Comparison of ENCODE assay signal across 8 cellular contexts in the genomic region with DNA sequence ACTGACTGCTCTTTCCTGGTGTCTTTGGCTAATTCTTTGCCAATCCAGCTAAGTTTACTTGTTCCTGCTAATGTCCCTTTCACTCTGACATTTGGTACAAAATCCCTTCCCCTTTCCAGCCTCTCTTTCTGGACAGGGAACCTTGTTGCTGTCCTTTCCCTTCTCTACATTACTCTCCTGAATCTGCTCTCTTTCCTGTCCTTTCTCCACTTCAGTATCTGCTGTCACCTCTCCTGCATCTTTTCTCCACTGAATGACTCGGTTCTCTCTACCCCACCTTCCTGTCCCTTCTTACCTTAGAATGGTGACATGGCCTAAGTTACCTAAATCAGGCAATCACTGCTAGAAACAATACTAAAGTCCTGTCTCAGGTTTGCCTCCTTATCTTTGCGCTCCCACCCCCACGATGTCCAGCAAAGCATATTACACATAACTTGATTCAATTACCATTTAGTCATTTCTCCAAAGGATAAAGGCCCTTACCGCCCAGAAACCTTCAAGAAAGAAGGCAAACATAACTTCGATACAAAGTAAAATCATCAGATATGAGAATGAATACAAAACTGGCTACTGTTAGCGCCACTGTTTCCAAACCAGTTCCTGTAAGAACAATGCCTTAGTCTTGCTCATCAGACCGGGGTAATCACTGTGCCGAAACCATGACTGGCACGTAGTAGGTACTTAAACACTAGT. TPM values are rescaled to one million over a fixed set of nuclear protein-coding genes. Genes with fewer than 3 reads are reported as not detected.
DNase-seq lines count a peak whose midpoint lies in the region; ATAC-seq and TF ChIP-seq lines count a peak whose summit lies in the region.

No MANE protein-coding gene starts in this region.

- H3K9me3 ChIP-seq in A673 (ENCODE audit: low read depth, low read length, poor library complexity, severe bottlenecking): no peaks in the 10 kb centered on the region
- H3K9me3 ChIP-seq in mononuclear cell (ENCODE audit: low read depth, low read length): no peaks in the 10 kb centered on the region

- CTCF ChIA-PET in A673 (lab: Charles Lee): no interaction called here

- H3K4me1 ChIP-seq in A673 (ENCODE audit: insufficient read depth, low read length, poor library complexity, severe bottlenecking) (peaks cover 5% of the 10 kb centered on the region), mononuclear cell (ENCODE audit: insufficient read depth, low read length) (peaks cover 33% of the 10 kb centered on the region)

- no peak for ATAC-seq in GM18868 (IDR thresholded peaks at IDR 0.05; ENCODE audit: unreplicated experiment)

- in situ Hi-C loops in brain microvascular endothelial cell (cut with HindIII; ENCODE audit: low pct_ligation_motif_present, low sequenced_read_pairs) (no loop called here), ACHN (cut with HindIII; ENCODE audit: low pct_ligation_motif_present, low pct_unique_long_range_greater_than_20kb, low sequenced_read_pairs) (no loop called here)

- TSS peak; percentile 66 for BruUV-seq in A673 (replicated peaks; lab: Mats Ljungman, UMichigan)

- no peaks in the 10 kb centered on the region for H3K27me3 ChIP-seq in A673 (replicated peaks; ENCODE audit: insufficient read depth, low read depth, low read length, poor library complexity)
- H3K27me3 ChIP-seq in HL-60 (ENCODE audit: insufficient read depth, poor library complexity, severe bottlenecking): no peaks in the 10 kb centered on the region
- no peaks in the 10 kb centered on the region for H3K27me3 ChIP-seq in brain microvascular endothelial cell (replicated peaks)
- no peaks in the 10 kb centered on the region for H3K27me3 ChIP-seq in mononuclear cell (ENCODE audit: insufficient read depth, low read length)

- intact Hi-C loops in A673 (cut with micrococcal nuclease; ENCODE audit: unreplicated experiment): no loop called here

- peak overlapping the region; percentile 81 for H3K27ac ChIP-seq in A673 (ENCODE audit: low read depth, low read length, poor library complexity, severe bottlenecking)
- H3K27ac ChIP-seq in HL-60 (replicated peaks): peak overlapping the region; percentile 91
- peak overlapping the region; percentile 72 for H3K27ac ChIP-seq in brain microvascular endothelial cell

- no peaks in the 10 kb centered on the region for H3K36me3 ChIP-seq in A673 (ENCODE audit: insufficient read depth, low read length, poor library complexity, severe bottlenecking)
- H3K36me3 ChIP-seq in brain microvascular endothelial cell (replicated peaks): no peaks in the 10 kb centered on the region

- DNase-seq in A673 (ENCODE audit: low spot score): no peak
- no peak for DNase-seq in HL-60 (ENCODE audit: low read depth in 1 of 2, low spot score in 1 of 2)
- no peak for DNase-seq in brain microvascular endothelial cell
- DNase-seq in ACHN: no peak
- no peak for DNase-seq in amygdala (lab: John Stamatoyannopoulos, UW)
- DNase-seq in stimulated activated CD4-positive, alpha-beta T cell treated with anti-CD3 and anti-CD28 coated beads, Interleukin-4, amount 100 ng/mL, for 1 hour: no peak

- H3K4me3 ChIP-seq in A673 (ENCODE audit: low read depth, low read length, poor library complexity, severe bottlenecking) (peak overlapping the region; percentile 68), HL-60 (replicated peaks; ENCODE audit: insufficient read depth, low read length) (peak overlapping the region; percentile 86), brain microvascular endothelial cell (ENCODE audit: low read depth, low read length) (peak overlapping the region; percentile 77), mononuclear cell (ENCODE audit: low read length) (peak overlapping the region; percentile 86)

- no peak for TF ChIP-seq CTCF in A673 (conservative IDR thresholded peaks at IDR 0.05; ENCODE audit: low read depth, low read length)
- no peak for TF ChIP-seq CTCF in HL-60 (IDR thresholded peaks at IDR 0.05; ENCODE audit: insufficient read depth, low read length)
- no peak for TF ChIP-seq CTCF in brain microvascular endothelial cell (IDR thresholded peaks at IDR 0.05; ENCODE audit: low read depth, low read length, missing control alignments)

- POLR2A ChIA-PET in A673 (lab: Charles Lee; ENCODE audit: low non-redundant PET): no interaction called here

RNA-seq across cellular contexts. Expression of gene BOD1L1, which starts 0.9 kb away (rescaled TPM):
- total RNA-seq in A673 (2021): 44.8 and 47.2 TPM in 2 replicates
- total RNA-seq in mononuclear cell: 48.7 TPM
